ENCODE assay signal across 1 cellular context in genomic region chr14:67853748-67854147, GRCh38.
TF ChIP-seq lines count a peak whose summit lies in the region.

No MANE protein-coding gene starts in this region.

TF ChIP-seq in HepG2, 621 proteins besides CTCF, POLR2A, EP300 and RAD21 (continued from another document):
- TF ChIP-seq NPAS2 (CRISPR knock-in tag; IDR thresholded peaks at IDR 0.05; ENCODE audit: borderline replicate concordance) (no peak), RCOR2 (CRISPR knock-in tag; IDR thresholded peaks at IDR 0.05) (no peak), TARDBP (CRISPR knock-in tag; IDR thresholded peaks at IDR 0.05) (no peak), TAF15 (IDR thresholded peaks at IDR 0.05; ENCODE audit: low read depth, low read length, poor library complexity, severe bottlenecking) (no peak), ZNF619 (CRISPR knock-in tag; IDR thresholded peaks at IDR 0.05) (no peak), ZBTB34 (CRISPR knock-in tag; IDR thresholded peaks at IDR 0.05) (no peak), ZNF550 (CRISPR knock-in tag; IDR thresholded peaks at IDR 0.05; ENCODE audit: borderline replicate concordance) (no peak), ZSCAN20 (CRISPR knock-in tag; IDR thresholded peaks at IDR 0.05; ENCODE audit: borderline replicate concordance) (no peak), SNAI1 (CRISPR knock-in tag; IDR thresholded peaks at IDR 0.05; ENCODE audit: borderline replicate concordance) (no peak), ZNF687 (CRISPR knock-in tag; IDR thresholded peaks at IDR 0.05) (no peak), NRL (CRISPR knock-in tag; IDR thresholded peaks at IDR 0.05; ENCODE audit: borderline replicate concordance) (no peak), PHF20 (CRISPR knock-in tag; IDR thresholded peaks at IDR 0.05) (no peak), ZNF713 (CRISPR knock-in tag; IDR thresholded peaks at IDR 0.05) (no peak), FOXK1 (CRISPR knock-in tag; IDR thresholded peaks at IDR 0.05; ENCODE audit: borderline replicate concordance, low read depth) (no peak), TGIF2 (CRISPR knock-in tag; IDR thresholded peaks at IDR 0.05) (no peak), ZNF776 (CRISPR knock-in tag; IDR thresholded peaks at IDR 0.05) (no peak), KIAA2018 (CRISPR knock-in tag; IDR thresholded peaks at IDR 0.05; ENCODE audit: borderline replicate concordance) (no peak)
